ENCODE assay signal across 12 cellular contexts in the genomic region with DNA sequence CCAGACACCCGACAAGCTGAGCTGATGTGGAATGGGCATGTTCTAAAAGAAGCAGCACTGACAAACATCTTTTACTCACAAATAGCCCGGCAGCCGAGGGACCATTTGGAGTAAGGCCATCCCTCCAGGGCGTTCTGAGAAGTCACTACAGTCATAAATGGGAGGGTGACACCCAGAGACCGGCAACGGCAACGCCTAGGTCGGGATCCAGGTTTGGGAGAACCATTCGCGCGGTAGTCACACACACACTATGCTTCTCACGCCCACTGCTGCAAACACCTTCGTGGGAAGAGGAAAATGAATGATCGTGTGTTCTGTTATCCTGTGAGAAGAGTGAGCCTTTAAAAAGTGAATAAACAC. TPM values are rescaled to one million over a fixed set of nuclear protein-coding genes. Genes with fewer than 3 reads are reported as not detected.
DNase-seq lines count a peak whose midpoint lies in the region; ATAC-seq and TF ChIP-seq lines count a peak whose summit lies in the region.
"Had no signal": no experiment of that assay in that cellular context is flagged by ENCODE, and none has a peak within 500 bp of the region (broad histone marks: within the 10 kb centered on the region; RNA-seq: fewer than 3 reads in every experiment).

No MANE protein-coding gene starts in this region.

- ATAC-seq in upper lobe of right lung, result no peak
- ATAC-seq: GM12878 had no signal

- TF ChIP-seq CTCF in upper lobe of right lung (IDR thresholded peaks at IDR 0.05), result no peak

- intact Hi-C loops in upper lobe of right lung (cut with DNase I), result no loop called here

- H3K9ac ChIP-seq in muscle layer of colon (ENCODE audit: low read length), result no peak overlapping the region

- no peaks in the 10 kb centered on the region for H3K27me3 ChIP-seq in muscle layer of colon (ENCODE audit: control insufficient read depth in 1 of 2, insufficient read depth in 2 of 2, low read length in 2 of 2)
- H3K27me3 ChIP-seq in upper lobe of right lung, result no peaks in the 10 kb centered on the region

- H3K27ac ChIP-seq in muscle layer of colon (ENCODE audit: low read depth, low read length) (peak overlapping the region; percentile 16), upper lobe of right lung (peak overlapping the region; percentile 86)
- H3K27ac ChIP-seq: 22Rv1 had no signal

- H3K9me3 ChIP-seq in muscle layer of colon (ENCODE audit: low read length) (no peaks in the 10 kb centered on the region), upper lobe of right lung (no peaks in the 10 kb centered on the region)

- DNase-seq in NCI-H146 (lab: John Stamatoyannopoulos, UW) (peak; percentile 57), NCI-H146 treated with DMSO at 0.1 percent for 48 hours (lab: John Stamatoyannopoulos, UW; ENCODE audit: unreplicated experiment) (no peak), dermis microvascular lymphatic vessel endothelial cell (ENCODE audit: low read depth in 2 of 2) (peak; percentile 4 to 24), upper lobe of right lung (no peak)
- no peak for DNase-seq in stimulated activated CD8-positive, alpha-beta memory T cell treated with anti-CD3 and anti-CD28 coated beads, Interleukin-4, amount 100 ng/mL, for 48 hours
- DNase-seq in activated CD4-positive, CD25-positive, alpha-beta regulatory T cell treated with anti-CD3 and anti-CD28 coated beads, Interleukin-2, amount 50 U/mL, for 72 hours, result no peak
- no peak for DNase-seq in activated T-cell treated with anti-CD3 and anti-CD28 coated beads, Interleukin-2, amount 50 U/mL, for 1 hour
- DNase-seq: H9; stimulated activated CD4-positive, alpha-beta T cell treated with anti-CD3 and anti-CD28 coated beads, Interleukin-1b, Interleukin-23, amount 100 ng/mL, for 48 hours had no signal

- no peaks in the 10 kb centered on the region for H3K36me3 ChIP-seq in muscle layer of colon (ENCODE audit: insufficient read depth, low read length)
- no peaks in the 10 kb centered on the region for H3K36me3 ChIP-seq in upper lobe of right lung

- peaks cover 63% of the 10 kb centered on the region for H3K4me1 ChIP-seq in muscle layer of colon (ENCODE audit: insufficient read depth, low read length)
- peaks cover 92% of the 10 kb centered on the region for H3K4me1 ChIP-seq in upper lobe of right lung

- H3K4me3 ChIP-seq in muscle layer of colon (ENCODE audit: low read depth in 1 of 2, low read length in 2 of 2) (peak overlapping the region in 1 of 2 donors; percentile 3), upper lobe of right lung (peak overlapping the region; percentile 0)
- H3K4me3 ChIP-seq: GM12878 had no signal

RNA-seq across cellular contexts. Expression of gene TNS3, which starts 9.8 kb away (rescaled TPM):
- total RNA-seq in dermis microvascular lymphatic vessel endothelial cell, result 7.3 and 11.8 TPM in 2 replicates
- total RNA-seq in upper lobe of right lung, result 168 TPM

Comparison
In these comparisons a context has a peak if more than half of its experiments do, and no peak if none do; other contexts are left out.
1. DNase-seq: peak in NCI-H146 (single experiment) and dermis microvascular lymphatic vessel endothelial cell (2 of 2); none in NCI-H146 treated with DMSO at 0.1 percent for 48 hours (single experiment), upper lobe of right lung (single experiment), stimulated activated CD8-positive, alpha-beta memory T cell treated with anti-CD3 and anti-CD28 coated beads, Interleukin-4, amount 100 ng/mL, for 48 hours (single experiment), activated CD4-positive, CD25-positive, alpha-beta regulatory T cell treated with anti-CD3 and anti-CD28 coated beads, Interleukin-2, amount 50 U/mL, for 72 hours (single experiment) and activated T-cell treated with anti-CD3 and anti-CD28 coated beads, Interleukin-2, amount 50 U/mL, for 1 hour (single experiment).
2. RNA of gene TNS3, which starts 9.8 kb away (total RNA-seq): 168 TPM in upper lobe of right lung (single experiment); 7.3 to 11.8 TPM in dermis microvascular lymphatic vessel endothelial cell; every median in the first group is over 10 times any median in the second.